Comparison of ENCODE assay signal across 1 cellular context in the genomic region with DNA sequence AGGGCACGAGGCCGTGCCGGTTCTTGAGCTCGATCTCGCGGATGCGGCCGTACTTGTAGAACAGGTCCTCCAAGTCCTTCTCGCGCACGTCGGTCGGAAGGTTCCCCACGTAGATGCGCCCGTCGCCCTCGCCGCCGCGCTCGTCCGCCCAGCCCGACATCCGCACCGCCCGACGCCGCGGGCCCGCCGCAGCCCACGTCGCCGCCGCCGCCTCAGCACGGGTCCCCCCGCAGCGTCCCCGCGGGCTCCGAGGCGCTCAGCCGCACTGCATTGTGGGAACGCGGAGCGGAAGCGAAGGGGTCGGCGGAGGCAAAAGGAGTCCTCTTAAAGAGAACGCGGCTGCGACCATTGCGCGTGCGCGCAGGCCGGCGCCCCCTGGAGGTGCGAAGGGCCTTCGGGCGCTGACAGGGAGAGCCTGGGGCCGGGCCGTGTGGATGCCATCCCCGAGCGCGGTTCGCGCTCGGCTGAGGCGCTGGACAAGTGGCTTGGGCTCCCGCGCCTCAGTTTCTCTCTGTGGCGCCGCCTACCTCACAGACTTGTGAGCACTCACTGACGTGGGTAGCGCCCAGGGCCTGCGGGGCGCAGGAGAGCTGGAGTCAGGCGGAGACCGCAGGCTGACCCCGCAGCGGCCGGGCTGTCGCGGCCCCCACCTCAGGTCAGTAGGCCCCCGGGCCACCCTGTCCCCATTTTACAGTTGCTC.
A peak's percentile ranks its signal among the peaks of the same experiment; 100 is the strongest.
TF ChIP-seq lines count a peak whose summit lies in the region.

A gene with protein sequence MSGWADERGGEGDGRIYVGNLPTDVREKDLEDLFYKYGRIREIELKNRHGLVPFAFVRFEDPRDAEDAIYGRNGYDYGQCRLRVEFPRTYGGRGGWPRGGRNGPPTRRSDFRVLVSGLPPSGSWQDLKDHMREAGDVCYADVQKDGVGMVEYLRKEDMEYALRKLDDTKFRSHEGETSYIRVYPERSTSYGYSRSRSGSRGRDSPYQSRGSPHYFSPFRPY (minus strand): TSS at position 299 of the 700 bp plus-strand sequence. CDS start 139 bp downstream, at position 160.

TF ChIP-seq in HepG2, 621 proteins besides CTCF, POLR2A, EP300 and RAD21 (continued from another document and continues in another):
- TF ChIP-seq TGIF2 (CRISPR knock-in tag; IDR thresholded peaks at IDR 0.05) (peak; percentile 60; the same call in 1 of the 2 replicates), PRMT3 (CRISPR knock-in tag; IDR thresholded peaks at IDR 0.05; ENCODE audit: borderline replicate concordance, low read depth) (no peak), RCOR2 (CRISPR knock-in tag; IDR thresholded peaks at IDR 0.05) (no peak), KAT2B (IDR thresholded peaks at IDR 0.05; ENCODE audit: borderline replicate concordance, low read depth, low read length) (no peak), ZNF121 (CRISPR knock-in tag; IDR thresholded peaks at IDR 0.05) (no peak), NCOA2 (CRISPR knock-in tag; IDR thresholded peaks at IDR 0.05) (peak; percentile 44; the same call in 1 of the 2 replicates), CERS6 (CRISPR knock-in tag; IDR thresholded peaks at IDR 0.05) (no peak), ZNF737 (CRISPR knock-in tag; IDR thresholded peaks at IDR 0.05; ENCODE audit: borderline replicate concordance) (no peak), NFYC (CRISPR knock-in tag; IDR thresholded peaks at IDR 0.05) (0 out of 2 replicates have a peak, but pooled peaks have one; percentile 16), NFE2L1 (CRISPR knock-in tag; IDR thresholded peaks at IDR 0.05; ENCODE audit: borderline replicate concordance) (no peak), DNMT1 (CRISPR knock-in tag; IDR thresholded peaks at IDR 0.05) (no peak), ZNF772 (CRISPR knock-in tag; IDR thresholded peaks at IDR 0.05) (peak; percentile 80; the same call in 1 of the 2 replicates), SNRNP70 (IDR thresholded peaks at IDR 0.05; ENCODE audit: low read depth, low read length) (no peak), ZNF331 (CRISPR knock-in tag; IDR thresholded peaks at IDR 0.05) (no peak; the same call in 1 of the 2 replicates), ZBTB33 (CRISPR knock-in tag; IDR thresholded peaks at IDR 0.05) (peak; percentile 43; the same call in 1 of the 2 replicates), ZMYM4 (CRISPR knock-in tag; IDR thresholded peaks at IDR 0.05) (peak; percentile 93), ZSCAN25 (CRISPR knock-in tag; IDR thresholded peaks at IDR 0.05) (peak; percentile 87), MNT (IDR thresholded peaks at IDR 0.05) (no peak), HHEX (CRISPR knock-in tag; IDR thresholded peaks at IDR 0.05) (no peak), ETV5 (CRISPR knock-in tag; IDR thresholded peaks at IDR 0.05; ENCODE audit: borderline replicate concordance) (peak; percentile 92), ZNF878 (CRISPR knock-in tag; IDR thresholded peaks at IDR 0.05) (no peak), NCOA5 (CRISPR knock-in tag; IDR thresholded peaks at IDR 0.05) (no peak), ZNF777 (CRISPR knock-in tag; IDR thresholded peaks at IDR 0.05) (no peak), ZNF570 (CRISPR knock-in tag; IDR thresholded peaks at IDR 0.05; ENCODE audit: borderline replicate concordance) (no peak), PRDM15 (CRISPR knock-in tag; IDR thresholded peaks at IDR 0.05) (no peak), ZMYM2 (CRISPR knock-in tag; IDR thresholded peaks at IDR 0.05) (peak; percentile 78; the same call in 1 of the 2 replicates), ZNF138 (CRISPR knock-in tag; IDR thresholded peaks at IDR 0.05; ENCODE audit: low read depth) (no peak)
- TF ChIP-seq, protein P1, sequence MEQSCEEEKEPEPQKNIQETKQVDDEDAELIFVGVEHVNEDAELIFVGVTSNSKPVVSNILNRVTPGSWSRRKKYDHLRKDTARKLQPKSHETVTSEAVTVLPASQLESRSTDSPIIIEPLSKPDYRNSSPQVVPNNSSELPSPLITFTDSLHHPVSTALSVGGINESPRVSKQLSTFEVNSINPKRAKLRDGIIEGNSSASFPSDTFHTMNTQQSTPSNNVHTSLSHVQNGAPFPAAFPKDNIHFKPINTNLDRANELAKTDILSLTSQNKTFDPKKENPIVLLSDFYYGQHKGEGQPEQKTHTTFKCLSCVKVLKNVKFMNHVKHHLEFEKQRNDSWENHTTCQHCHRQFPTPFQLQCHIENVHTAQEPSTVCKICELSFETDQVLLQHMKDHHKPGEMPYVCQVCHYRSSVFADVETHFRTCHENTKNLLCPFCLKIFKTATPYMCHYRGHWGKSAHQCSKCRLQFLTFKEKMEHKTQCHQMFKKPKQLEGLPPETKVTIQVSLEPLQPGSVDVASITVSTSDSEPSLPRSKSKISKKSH (CRISPR knock-in tag; IDR thresholded peaks at IDR 0.05; ENCODE audit: borderline replicate concordance): no peak; the same call in 1 of the 2 replicates
- TF ChIP-seq, protein P2, sequence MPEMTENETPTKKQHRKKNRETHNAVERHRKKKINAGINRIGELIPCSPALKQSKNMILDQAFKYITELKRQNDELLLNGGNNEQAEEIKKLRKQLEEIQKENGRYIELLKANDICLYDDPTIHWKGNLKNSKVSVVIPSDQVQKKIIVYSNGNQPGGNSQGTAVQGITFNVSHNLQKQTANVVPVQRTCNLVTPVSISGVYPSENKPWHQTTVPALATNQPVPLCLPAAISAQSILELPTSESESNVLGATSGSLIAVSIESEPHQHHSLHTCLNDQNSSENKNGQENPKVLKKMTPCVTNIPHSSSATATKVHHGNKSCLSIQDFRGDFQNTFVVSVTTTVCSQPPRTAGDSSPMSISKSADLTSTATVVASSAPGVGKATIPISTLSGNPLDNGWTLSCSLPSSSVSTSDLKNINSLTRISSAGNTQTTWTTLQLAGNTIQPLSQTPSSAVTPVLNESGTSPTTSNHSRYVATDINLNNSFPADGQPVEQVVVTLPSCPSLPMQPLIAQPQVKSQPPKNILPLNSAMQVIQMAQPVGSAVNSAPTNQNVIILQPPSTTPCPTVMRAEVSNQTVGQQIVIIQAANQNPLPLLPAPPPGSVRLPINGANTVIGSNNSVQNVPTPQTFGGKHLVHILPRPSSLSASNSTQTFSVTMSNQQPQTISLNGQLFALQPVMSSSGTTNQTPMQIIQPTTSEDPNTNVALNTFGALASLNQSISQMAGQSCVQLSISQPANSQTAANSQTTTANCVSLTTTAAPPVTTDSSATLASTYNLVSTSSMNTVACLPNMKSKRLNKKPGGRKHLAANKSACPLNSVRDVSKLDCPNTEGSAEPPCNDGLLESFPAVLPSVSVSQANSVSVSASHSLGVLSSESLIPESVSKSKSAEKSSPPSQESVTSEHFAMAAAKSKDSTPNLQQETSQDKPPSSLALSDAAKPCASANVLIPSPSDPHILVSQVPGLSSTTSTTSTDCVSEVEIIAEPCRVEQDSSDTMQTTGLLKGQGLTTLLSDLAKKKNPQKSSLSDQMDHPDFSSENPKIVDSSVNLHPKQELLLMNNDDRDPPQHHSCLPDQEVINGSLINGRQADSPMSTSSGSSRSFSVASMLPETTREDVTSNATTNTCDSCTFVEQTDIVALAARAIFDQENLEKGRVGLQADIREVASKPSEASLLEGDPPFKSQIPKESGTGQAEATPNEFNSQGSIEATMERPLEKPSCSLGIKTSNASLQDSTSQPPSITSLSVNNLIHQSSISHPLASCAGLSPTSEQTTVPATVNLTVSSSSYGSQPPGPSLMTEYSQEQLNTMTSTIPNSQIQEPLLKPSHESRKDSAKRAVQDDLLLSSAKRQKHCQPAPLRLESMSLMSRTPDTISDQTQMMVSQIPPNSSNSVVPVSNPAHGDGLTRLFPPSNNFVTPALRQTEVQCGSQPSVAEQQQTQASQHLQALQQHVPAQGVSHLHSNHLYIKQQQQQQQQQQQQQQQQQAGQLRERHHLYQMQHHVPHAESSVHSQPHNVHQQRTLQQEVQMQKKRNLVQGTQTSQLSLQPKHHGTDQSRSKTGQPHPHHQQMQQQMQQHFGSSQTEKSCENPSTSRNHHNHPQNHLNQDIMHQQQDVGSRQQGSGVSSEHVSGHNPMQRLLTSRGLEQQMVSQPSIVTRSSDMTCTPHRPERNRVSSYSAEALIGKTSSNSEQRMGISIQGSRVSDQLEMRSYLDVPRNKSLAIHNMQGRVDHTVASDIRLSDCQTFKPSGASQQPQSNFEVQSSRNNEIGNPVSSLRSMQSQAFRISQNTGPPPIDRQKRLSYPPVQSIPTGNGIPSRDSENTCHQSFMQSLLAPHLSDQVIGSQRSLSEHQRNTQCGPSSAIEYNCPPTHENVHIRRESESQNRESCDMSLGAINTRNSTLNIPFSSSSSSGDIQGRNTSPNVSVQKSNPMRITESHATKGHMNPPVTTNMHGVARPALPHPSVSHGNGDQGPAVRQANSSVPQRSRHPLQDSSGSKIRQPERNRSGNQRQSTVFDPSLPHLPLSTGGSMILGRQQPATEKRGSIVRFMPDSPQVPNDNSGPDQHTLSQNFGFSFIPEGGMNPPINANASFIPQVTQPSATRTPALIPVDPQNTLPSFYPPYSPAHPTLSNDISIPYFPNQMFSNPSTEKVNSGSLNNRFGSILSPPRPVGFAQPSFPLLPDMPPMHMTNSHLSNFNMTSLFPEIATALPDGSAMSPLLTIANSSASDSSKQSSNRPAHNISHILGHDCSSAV (CRISPR knock-in tag; IDR thresholded peaks at IDR 0.05; ENCODE audit: borderline replicate concordance): no peak
- TF ChIP-seq, protein P3, sequence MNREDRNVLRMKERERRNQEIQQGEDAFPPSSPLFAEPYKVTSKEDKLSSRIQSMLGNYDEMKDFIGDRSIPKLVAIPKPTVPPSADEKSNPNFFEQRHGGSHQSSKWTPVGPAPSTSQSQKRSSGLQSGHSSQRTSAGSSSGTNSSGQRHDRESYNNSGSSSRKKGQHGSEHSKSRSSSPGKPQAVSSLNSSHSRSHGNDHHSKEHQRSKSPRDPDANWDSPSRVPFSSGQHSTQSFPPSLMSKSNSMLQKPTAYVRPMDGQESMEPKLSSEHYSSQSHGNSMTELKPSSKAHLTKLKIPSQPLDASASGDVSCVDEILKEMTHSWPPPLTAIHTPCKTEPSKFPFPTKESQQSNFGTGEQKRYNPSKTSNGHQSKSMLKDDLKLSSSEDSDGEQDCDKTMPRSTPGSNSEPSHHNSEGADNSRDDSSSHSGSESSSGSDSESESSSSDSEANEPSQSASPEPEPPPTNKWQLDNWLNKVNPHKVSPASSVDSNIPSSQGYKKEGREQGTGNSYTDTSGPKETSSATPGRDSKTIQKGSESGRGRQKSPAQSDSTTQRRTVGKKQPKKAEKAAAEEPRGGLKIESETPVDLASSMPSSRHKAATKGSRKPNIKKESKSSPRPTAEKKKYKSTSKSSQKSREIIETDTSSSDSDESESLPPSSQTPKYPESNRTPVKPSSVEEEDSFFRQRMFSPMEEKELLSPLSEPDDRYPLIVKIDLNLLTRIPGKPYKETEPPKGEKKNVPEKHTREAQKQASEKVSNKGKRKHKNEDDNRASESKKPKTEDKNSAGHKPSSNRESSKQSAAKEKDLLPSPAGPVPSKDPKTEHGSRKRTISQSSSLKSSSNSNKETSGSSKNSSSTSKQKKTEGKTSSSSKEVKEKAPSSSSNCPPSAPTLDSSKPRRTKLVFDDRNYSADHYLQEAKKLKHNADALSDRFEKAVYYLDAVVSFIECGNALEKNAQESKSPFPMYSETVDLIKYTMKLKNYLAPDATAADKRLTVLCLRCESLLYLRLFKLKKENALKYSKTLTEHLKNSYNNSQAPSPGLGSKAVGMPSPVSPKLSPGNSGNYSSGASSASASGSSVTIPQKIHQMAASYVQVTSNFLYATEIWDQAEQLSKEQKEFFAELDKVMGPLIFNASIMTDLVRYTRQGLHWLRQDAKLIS (CRISPR knock-in tag; IDR thresholded peaks at IDR 0.05): no peak
